Comparison of ENCODE assay signal across 8 cellular contexts in the genomic region with DNA sequence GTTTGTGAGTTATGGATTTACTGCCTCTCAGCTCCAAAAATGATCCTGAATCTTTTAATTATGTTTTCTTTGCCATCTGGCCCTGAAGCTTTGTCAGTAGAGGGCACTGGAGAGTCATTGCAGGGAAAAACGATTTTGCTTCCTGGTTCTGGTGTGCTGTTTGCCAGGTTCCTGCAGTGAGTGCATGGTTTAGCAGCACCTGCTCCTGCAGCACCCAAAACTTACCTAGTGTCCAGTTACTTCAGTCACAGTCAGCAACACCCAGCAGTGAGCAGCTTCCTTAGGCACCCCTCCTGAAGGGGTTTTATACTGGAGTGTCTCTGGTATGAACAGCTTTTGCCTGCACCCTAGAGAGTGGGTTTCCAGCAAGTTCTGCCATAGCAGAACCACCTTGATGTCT. TPM values are rescaled to one million over a fixed set of nuclear protein-coding genes. Genes with fewer than 3 reads are reported as not detected.
DNase-seq lines count a peak whose midpoint lies in the region; ATAC-seq and TF ChIP-seq lines count a peak whose summit lies in the region.

No MANE protein-coding gene starts in this region.

- peaks cover 15% of the 10 kb centered on the region for H3K4me1 Mint-ChIP-seq in activated naive CD8-positive, alpha-beta T cell treated with anti-CD3 and anti-CD28 coated beads, Interleukin-2, amount 10 ng/mL, durations not matched to agents 7 days and 5 days

- H3K4me1 ChIP-seq in right atrium auricular region (peaks cover 0 to 5% of the 10 kb centered on the region in 2 donors), gastrocnemius medialis (peaks cover 0 to 4% of the 10 kb centered on the region in 2 donors)

- no peak overlapping the region for H3K27ac Mint-ChIP-seq in activated naive CD8-positive, alpha-beta T cell treated with anti-CD3 and anti-CD28 coated beads, Interleukin-2, amount 10 ng/mL, durations not matched to agents 7 days and 5 days

- no peak overlapping the region for H3K4me3 ChIP-seq in right atrium auricular region
- H3K4me3 ChIP-seq in gastrocnemius medialis, result no peak overlapping the region

- TF ChIP-seq CTCF in RWPE1 (conservative IDR thresholded peaks at IDR 0.05; ENCODE audit: low read depth), result peak; percentile 86
- TF ChIP-seq CTCF in right atrium auricular region (IDR thresholded peaks at IDR 0.05), result peak; percentile 76 to 86
- TF ChIP-seq CTCF in gastrocnemius medialis (IDR thresholded peaks at IDR 0.05 in 4 of 5, conservative IDR thresholded peaks at IDR 0.05 in 1 of 5), result peak; percentile 18 to 77 (median 43)

- H3K9me3 ChIP-seq in right atrium auricular region (no peaks in the 10 kb centered on the region), gastrocnemius medialis (peaks cover 0 to 3% (median 0%) of the 10 kb centered on the region in 3 donors)

- in situ Hi-C loops in G401 (cut with HindIII; ENCODE audit: low sequenced_read_pairs) (no loop called here), gastrocnemius medialis (cut with MboI; ENCODE audit: low sequenced_read_pairs in 4 of 4) (loop anchor here in 1 of 4 donors (10.0 kb wide), 1 partner anchor 106 kb away; a partner anchor contains a TSS)

- H3K27me3 ChIP-seq in right atrium auricular region, result no peaks in the 10 kb centered on the region
- H3K27me3 ChIP-seq in gastrocnemius medialis, result no peaks in the 10 kb centered on the region

- H3K9me3 Mint-ChIP-seq in activated naive CD8-positive, alpha-beta T cell treated with anti-CD3 and anti-CD28 coated beads, Interleukin-2, amount 10 ng/mL, durations not matched to agents 7 days and 5 days, result peaks cover 7% of the 10 kb centered on the region

- no peak overlapping the region for H3K4me3 Mint-ChIP-seq in activated naive CD8-positive, alpha-beta T cell treated with anti-CD3 and anti-CD28 coated beads, Interleukin-2, amount 10 ng/mL, durations not matched to agents 7 days and 5 days

- CTCF ChIA-PET in RWPE1 (lab: Yijun Ruan, JAX), result interaction anchor here (0.6 to 1.3 kb wide), 17 partner anchors 9 to 1368 kb away, joined by 3 to 8 read pairs (median 3); a partner anchor contains a TSS

- H3K36me3 Mint-ChIP-seq in activated naive CD8-positive, alpha-beta T cell treated with anti-CD3 and anti-CD28 coated beads, Interleukin-2, amount 10 ng/mL, durations not matched to agents 7 days and 5 days, result peaks cover 4% of the 10 kb centered on the region

- peaks cover 2% of the 10 kb centered on the region for H3K27me3 Mint-ChIP-seq in activated naive CD8-positive, alpha-beta T cell treated with anti-CD3 and anti-CD28 coated beads, Interleukin-2, amount 10 ng/mL, durations not matched to agents 7 days and 5 days

- peak; percentile 44 for ATAC-seq in activated naive CD8-positive, alpha-beta T cell treated with anti-CD3 and anti-CD28 coated beads, Interleukin-2, amount 10 ng/mL, durations not matched to agents 7 days and 5 days (ENCODE audit: low read depth)
- ATAC-seq in gastrocnemius medialis (no peak), GM19328 (IDR thresholded peaks at IDR 0.05; ENCODE audit: unreplicated experiment) (no peak), HG03095 (IDR thresholded peaks at IDR 0.05; ENCODE audit: unreplicated experiment) (no peak)

- no peak for TF ChIP-seq POLR2A in gastrocnemius medialis (IDR thresholded peaks at IDR 0.05)

- no peak overlapping the region for H3K27ac ChIP-seq in RWPE1
- H3K27ac ChIP-seq in right atrium auricular region, result no peak overlapping the region
- H3K27ac ChIP-seq in gastrocnemius medialis, result no peak overlapping the region

- POLR2A ChIA-PET in RWPE1 (lab: Yijun Ruan, JAX; ENCODE audit: low non-redundant PET), result no interaction called here
- POLR2A ChIA-PET in activated naive CD8-positive, alpha-beta T cell treated with anti-CD3 and anti-CD28 coated beads, Interleukin-2, amount 10 ng/mL, durations not matched to agents 7 days and 5 days (lab: Charles Lee), result interaction anchor here (1.5 kb wide), 2 partner anchors 48 to 106 kb away, joined by 3 read pairs; no protein-coding TSS in a partner anchor

- DNase-seq in G401 (ENCODE audit: low spot score) (peak; percentile 91), MV-4-11 (lab: John Stamatoyannopoulos, UW) (peak; percentile 44), RWPE1 (ENCODE audit: low spot score) (peak; percentile 29), right atrium auricular region (ENCODE audit: low spot score) (no peak), gastrocnemius medialis (no peak)
- peak; percentile 38 for DNase-seq in activated naive CD8-positive, alpha-beta T cell treated with anti-CD3 and anti-CD28 coated beads, Interleukin-2, amount 10 ng/mL, durations not matched to agents 7 days and 5 days

- H3K36me3 ChIP-seq in right atrium auricular region (no peaks in the 10 kb centered on the region), gastrocnemius medialis (no peaks in the 10 kb centered on the region)

- intact Hi-C loops in gastrocnemius medialis (cut with DNase I; ENCODE audit: low total_unique reads), result loop anchor here (5.0 kb wide), 1 partner anchor 178 kb away; no protein-coding TSS in a partner anchor

RNA-seq across cellular contexts. Expression of a gene that starts 6.0 kb away (rescaled TPM):
- total RNA-seq in G401 (2014; rRNA removed; shearing (Covaris generic)), result 41.7 and 61.2 TPM in 2 replicates
- 10 to 100 TPM; 75.5 to 79.3 TPM for total RNA-seq in activated naive CD8-positive, alpha-beta T cell treated with anti-CD3 and anti-CD28 coated beads, Interleukin-2, amount 10 ng/mL, durations not matched to agents 7 days and 5 days
- total RNA-seq in right atrium auricular region (10 to 100 TPM; 20.0 to 27.8 TPM), gastrocnemius medialis (10 to 100 TPM; 22.8 to 30.9 (median 25.1) TPM)

RNA-seq across cellular contexts. Expression of a gene that starts 55.9 kb away (rescaled TPM):
- total RNA-seq in G401 (2014; rRNA removed; shearing (Covaris generic)), result not detected in 2 replicates
- not detected for total RNA-seq in activated naive CD8-positive, alpha-beta T cell treated with anti-CD3 and anti-CD28 coated beads, Interleukin-2, amount 10 ng/mL, durations not matched to agents 7 days and 5 days
- not detected for total RNA-seq in right atrium auricular region
- under 1 TPM in 1 of 4 donors, not detected in 3; 0.12 TPM for total RNA-seq in gastrocnemius medialis

RNA-seq across cellular contexts. Expression of a gene that starts 58.2 kb away (rescaled TPM):
- total RNA-seq in G401 (2014; rRNA removed; shearing (Covaris generic)), result not detected in 2 replicates
- not detected for total RNA-seq in activated naive CD8-positive, alpha-beta T cell treated with anti-CD3 and anti-CD28 coated beads, Interleukin-2, amount 10 ng/mL, durations not matched to agents 7 days and 5 days
- not detected for total RNA-seq in right atrium auricular region
- not detected for total RNA-seq in gastrocnemius medialis

Comparison
In these comparisons a context has a peak if more than half of its experiments do, and no peak if none do; other contexts are left out.
1. DNase-seq: peak in G401 (single experiment), MV-4-11 (single experiment), RWPE1 (single experiment) and activated naive CD8-positive, alpha-beta T cell treated with anti-CD3 and anti-CD28 coated beads, Interleukin-2, amount 10 ng/mL, durations not matched to agents 7 days and 5 days (single experiment); none in right atrium auricular region (single experiment) and gastrocnemius medialis (0 of 2).
2. Peak in every context shown above with its lines, with median percentiles within 50 percentile points of each other: CTCF ChIP-seq.